ENCODE assay signal across 9 cellular contexts in genomic region chr11:60952742-60953170, GRCh38. TPM values are rescaled to one million over a fixed set of nuclear protein-coding genes. Genes with fewer than 3 reads are reported as not detected.
A peak's percentile ranks its signal among the peaks of the same experiment; 100 is the strongest.
DNase-seq lines count a peak whose midpoint lies in the region; ATAC-seq and TF ChIP-seq lines count a peak whose summit lies in the region.
"Had no signal": no experiment of that assay in that cellular context is flagged by ENCODE, and none has a peak within 500 bp of the region (broad histone marks: within the 10 kb centered on the region; RNA-seq: fewer than 3 reads in every experiment).

No MANE protein-coding gene starts in this region.

- no peaks in the 10 kb centered on the region for H3K79me2 ChIP-seq in MM.1S (ENCODE audit: low read length)

- no peak for TF ChIP-seq CTCF in GM12875 (IDR thresholded peaks at IDR 0.05; ENCODE audit: borderline replicate concordance, insufficient read depth, low read depth, low read length)
- TF ChIP-seq CTCF in MM.1S (IDR thresholded peaks at IDR 0.05; ENCODE audit: low read length), result no peak
- no peak for TF ChIP-seq CTCF in fibroblast of villous mesenchyme (IDR thresholded peaks at IDR 0.05; ENCODE audit: insufficient read depth, low read depth, low read length)

- peak overlapping the region; percentile 48; the same call in 1 of the 2 replicates for H3K9ac ChIP-seq in MM.1S (ENCODE audit: low read length)
- H3K9ac ChIP-seq in rectal smooth muscle tissue (ENCODE audit: low read length), result no peak overlapping the region

- DNase-seq in MM.1S (no peak), fibroblast of villous mesenchyme (ENCODE audit: low read depth) (no peak), DMS114 treated with DMSO at 0.1 percent for 48 hours (lab: John Stamatoyannopoulos, UW; ENCODE audit: unreplicated experiment) (no peak), DMS153 (lab: John Stamatoyannopoulos, UW) (no peak)
- DNase-seq: SW 1271 had no signal

- H4K20me1 ChIP-seq in MM.1S (ENCODE audit: insufficient read depth, low read length), result no peaks in the 10 kb centered on the region

- H3K9me2 ChIP-seq in MM.1S (replicated peaks; ENCODE audit: insufficient read depth, low read length), result no peaks in the 10 kb centered on the region

- no peak for ATAC-seq in HG02642 (IDR thresholded peaks at IDR 0.05; ENCODE audit: poor library complexity, unreplicated experiment)
- ATAC-seq in HG03280 (IDR thresholded peaks at IDR 0.05; ENCODE audit: unreplicated experiment), result no peak

- H3K27me3 ChIP-seq in MM.1S (replicated peaks; ENCODE audit: insufficient read depth, low read length), result 0 out of 2 replicates have a peak, but pooled peaks cover 6% of the 10 kb centered on the region
- H3K27me3 ChIP-seq in rectal smooth muscle tissue (ENCODE audit: control insufficient read depth, insufficient read depth, low read length), result no peaks in the 10 kb centered on the region

- peaks cover 8% of the 10 kb centered on the region; the same call in 1 of the 2 replicates for H3K4me1 ChIP-seq in MM.1S (ENCODE audit: low read length)
- no peaks in the 10 kb centered on the region for H3K4me1 ChIP-seq in rectal smooth muscle tissue (ENCODE audit: control insufficient read depth, insufficient read depth, low read length)

- H3K27ac ChIP-seq in MM.1S (ENCODE audit: low read length) (no peak overlapping the region), rectal smooth muscle tissue (ENCODE audit: low read depth, low read length) (peak overlapping the region; percentile 70)

- no peaks in the 10 kb centered on the region for H3F3A ChIP-seq in MM.1S (ENCODE audit: insufficient read depth, low read length)

- H3K4me3 ChIP-seq in GM12875 (ENCODE audit: low read depth, low read length) (peak overlapping the region; percentile 95), MM.1S (ENCODE audit: low read length) (no peak overlapping the region; the same call in 1 of the 2 replicates), fibroblast of villous mesenchyme (ENCODE audit: low read depth, low read length) (peak overlapping the region; percentile 63), rectal smooth muscle tissue (ENCODE audit: low read length) (peak overlapping the region; percentile 72)

- H3K36me3 ChIP-seq in MM.1S (replicated peaks; ENCODE audit: insufficient read depth, low read length) (no peaks in the 10 kb centered on the region), rectal smooth muscle tissue (ENCODE audit: control insufficient read depth, insufficient read depth, low read length) (no peaks in the 10 kb centered on the region)

- H2AFZ ChIP-seq in MM.1S (ENCODE audit: low read length), result peak overlapping the region; percentile 79

- H3K9me3 ChIP-seq in MM.1S (replicated peaks; ENCODE audit: insufficient read depth, low read length), result no peaks in the 10 kb centered on the region

- H3K4me2 ChIP-seq in MM.1S (ENCODE audit: low read depth, low read length), result peak overlapping the region; percentile 94; the same call in 1 of the 2 replicates

RNA-seq across cellular contexts. Expression of gene SLC15A3, which starts 0.8 kb away (rescaled TPM):
- 13.0 and 15.5 TPM in 2 replicates for total RNA-seq in fibroblast of villous mesenchyme

RNA-seq across cellular contexts. Expression of gene CD6, which starts 18.7 kb away (rescaled TPM):
- not detected in 2 replicates for total RNA-seq in fibroblast of villous mesenchyme

RNA-seq across cellular contexts. Expression of gene TMEM132A, which starts 28.5 kb away (rescaled TPM):
- total RNA-seq in fibroblast of villous mesenchyme, result 29.3 and 40.6 TPM in 2 replicates

RNA-seq across cellular contexts. Expression of gene TMEM109, which starts 38.8 kb away (rescaled TPM):
- total RNA-seq in fibroblast of villous mesenchyme, result 28.9 and 38.3 TPM in 2 replicates

RNA-seq across cellular contexts. Expression of gene PRPF19, which starts 46.4 kb away (rescaled TPM):
- 40.9 and 41.5 TPM in 2 replicates for total RNA-seq in fibroblast of villous mesenchyme
